ENCODE assay signal across 9 cellular contexts in genomic region chr9:130766031-130766903, GRCh38.
DNase-seq lines count a peak whose midpoint lies in the region; ATAC-seq and TF ChIP-seq lines count a peak whose summit lies in the region.
"Had no signal": no experiment of that assay in that cellular context is flagged by ENCODE, and none has a peak within 500 bp of the region (broad histone marks: within the 10 kb centered on the region; RNA-seq: fewer than 3 reads in every experiment).

No MANE protein-coding gene starts in this region.

- DNase-seq in AG10803 (ENCODE audit: low read depth) (peak; percentile 32), HK-2 (ENCODE audit: unreplicated experiment) (peak; percentile 33), ecto neural progenitor cell (ENCODE audit: low spot score) (peak; percentile 39), nephron progenitor cell (peak; percentile 40), T1000 (lab: John Stamatoyannopoulos, UW) (no peak), NCI-H226 (no peak), SHP77 (lab: John Stamatoyannopoulos, UW) (no peak)
- DNase-seq: activated naive CD4-positive, alpha-beta T cell treated with anti-CD3 and anti-CD28 coated beads, Interleukin-2, amount 10 ng/mL, durations not matched to agents 7 days and 5 days had no signal

- H3K4me1 Mint-ChIP-seq in nephron progenitor cell: peaks cover 69% of the 10 kb centered on the region

- no peak for ATAC-seq in GM18867 (IDR thresholded peaks at IDR 0.05; ENCODE audit: unreplicated experiment)

- peaks cover 3% of the 10 kb centered on the region for H3K27me3 Mint-ChIP-seq in nephron progenitor cell (ENCODE audit: low read depth, poor library complexity)
- H3K27me3 Mint-ChIP-seq: activated naive CD4-positive, alpha-beta T cell treated with anti-CD3 and anti-CD28 coated beads, Interleukin-2, amount 10 ng/mL, durations not matched to agents 7 days and 5 days had no signal

- H3K36me3 Mint-ChIP-seq in nephron progenitor cell (ENCODE audit: low read depth): peaks cover 2% of the 10 kb centered on the region
- H3K36me3 Mint-ChIP-seq: activated naive CD4-positive, alpha-beta T cell treated with anti-CD3 and anti-CD28 coated beads, Interleukin-2, amount 10 ng/mL, durations not matched to agents 7 days and 5 days had no signal

- no peaks in the 10 kb centered on the region for H3K9me3 Mint-ChIP-seq in nephron progenitor cell
- H3K9me3 Mint-ChIP-seq: activated naive CD4-positive, alpha-beta T cell treated with anti-CD3 and anti-CD28 coated beads, Interleukin-2, amount 10 ng/mL, durations not matched to agents 7 days and 5 days had no signal

- H3K4me3 Mint-ChIP-seq in nephron progenitor cell: peak overlapping the region; percentile 51
- H3K4me3 Mint-ChIP-seq: activated naive CD4-positive, alpha-beta T cell treated with anti-CD3 and anti-CD28 coated beads, Interleukin-2, amount 10 ng/mL, durations not matched to agents 7 days and 5 days had no signal

- H3K4me3 ChIP-seq in AG10803 (ENCODE audit: low read length): no peak overlapping the region

- no peak for TF ChIP-seq CTCF in AG10803 (conservative IDR thresholded peaks at IDR 0.05; ENCODE audit: low read length)
- no peak for TF ChIP-seq CTCF in nephron progenitor cell (IDR thresholded peaks at IDR 0.05)

- peak overlapping the region; percentile 57 for H3K27ac Mint-ChIP-seq in nephron progenitor cell
- H3K27ac Mint-ChIP-seq: activated naive CD4-positive, alpha-beta T cell treated with anti-CD3 and anti-CD28 coated beads, Interleukin-2, amount 10 ng/mL, durations not matched to agents 7 days and 5 days had no signal

Comparison
In these comparisons a context has a peak if more than half of its experiments do, and no peak if none do; other contexts are left out.
1. DNase-seq: peak in AG10803 (single experiment), HK-2 (single experiment), ecto neural progenitor cell (single experiment) and nephron progenitor cell (single experiment); none in T1000 (single experiment), NCI-H226 (single experiment) and SHP77 (0 of 2).